Comparison of ENCODE assay signal across 1 cellular context in genomic region chr3:149955449-149955848, GRCh38.
TF ChIP-seq lines count a peak whose summit lies in the region.

No MANE protein-coding gene starts in this region.

TF ChIP-seq in endothelial cell of umbilical vein, 7 proteins besides CTCF, POLR2A, EP300 and RAD21 (continued from another document):
- TF ChIP-seq MAX (IDR thresholded peaks at IDR 0.05; ENCODE audit: insufficient read depth, insufficient read length), result no peak
- no peak for TF ChIP-seq EZH2 (IDR thresholded peaks at IDR 0.05; ENCODE audit: borderline replicate concordance, low read depth, low read length, severe bottlenecking)
- TF ChIP-seq GATA2 (IDR thresholded peaks at IDR 0.05; ENCODE audit: insufficient read depth, insufficient read length, low read depth, low read length), result no peak
- no peak for TF ChIP-seq MYC (IDR thresholded peaks at IDR 0.05; ENCODE audit: low read depth, low read length)
